In the genomic region with DNA sequence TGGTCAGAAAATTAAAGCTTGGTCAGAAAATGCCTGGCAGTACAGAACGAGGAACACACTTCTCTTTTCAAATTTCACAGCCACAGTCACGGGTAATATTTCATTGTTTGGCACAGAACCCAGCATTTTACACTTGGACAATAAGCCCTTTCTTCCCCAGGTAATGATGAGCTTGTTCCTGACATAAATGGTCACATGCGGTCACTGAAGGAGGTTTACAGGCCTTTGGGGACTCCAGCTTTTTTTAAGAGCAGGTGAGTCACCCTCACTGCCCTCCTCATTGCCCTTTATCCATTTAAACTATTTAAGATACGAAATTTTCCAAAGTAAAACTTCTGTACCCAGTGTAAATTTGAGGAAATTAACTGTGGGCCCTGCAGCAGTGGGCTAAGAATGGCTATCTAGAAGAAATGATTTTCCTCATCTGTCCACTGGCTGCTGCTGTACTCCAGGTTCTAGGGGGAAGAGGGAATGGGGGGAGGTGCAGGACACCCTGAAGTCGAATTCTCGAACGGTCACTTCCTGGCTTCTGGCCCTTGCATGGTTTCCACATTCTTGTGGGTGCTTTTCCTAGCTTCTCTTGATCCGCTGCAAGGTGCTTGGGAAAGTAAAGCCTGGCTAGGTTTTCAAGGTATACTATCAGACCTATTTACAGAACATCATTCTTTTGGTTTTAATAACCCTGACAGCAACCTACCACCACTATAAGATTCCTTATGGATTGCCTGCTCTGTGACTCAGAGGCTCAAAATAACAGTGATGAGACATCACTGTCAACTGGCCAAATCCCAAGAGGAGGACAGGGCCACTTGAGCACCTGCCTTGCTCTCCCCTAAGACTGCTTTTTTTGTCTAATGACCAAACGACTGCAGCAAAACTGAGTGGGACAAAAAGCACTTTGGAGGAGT, we compare ENCODE assay signal across 1 cellular context.
TF ChIP-seq lines count a peak whose summit lies in the region.

No MANE protein-coding gene starts in this region.

TF ChIP-seq in GM23338, 12 proteins besides CTCF, POLR2A, EP300 and RAD21 (continued from another document):
- TF ChIP-seq REST (IDR thresholded peaks at IDR 0.05; ENCODE audit: unreplicated experiment) = no peak
